Comparison of ENCODE assay signal across 11 cellular contexts in genomic region chr5:138900281-138900965, GRCh38. TPM values are rescaled to one million over a fixed set of nuclear protein-coding genes. Genes with fewer than 3 reads are reported as not detected.
DNase-seq lines count a peak whose midpoint lies in the region; ATAC-seq and TF ChIP-seq lines count a peak whose summit lies in the region.
"Had no signal": no experiment of that assay in that cellular context is flagged by ENCODE, and none has a peak within 500 bp of the region (broad histone marks: within the 10 kb centered on the region; RNA-seq: fewer than 3 reads in every experiment).

No MANE protein-coding gene starts in this region.

- peaks cover 0 to 2% of the 10 kb centered on the region in 2 donors for H3K36me3 ChIP-seq in thyroid gland

- no peak for TF ChIP-seq POLR2A in thyroid gland (IDR thresholded peaks at IDR 0.05)

- H3K27me3 ChIP-seq in foreskin keratinocyte (no peaks in the 10 kb centered on the region), thyroid gland (no peaks in the 10 kb centered on the region)

- TF ChIP-seq CTCF in VCaP (conservative IDR thresholded peaks at IDR 0.05), result no peak
- no peak for TF ChIP-seq CTCF in foreskin keratinocyte (conservative IDR thresholded peaks at IDR 0.05)
- TF ChIP-seq CTCF in thyroid gland (IDR thresholded peaks at IDR 0.05), result no peak

- peak; percentile 77 for ATAC-seq in foreskin keratinocyte
- ATAC-seq in HG03342 (IDR thresholded peaks at IDR 0.05; ENCODE audit: unreplicated experiment), result no peak

- peak; percentile 40 for DNase-seq in stimulated activated CD4-positive, alpha-beta T cell treated with anti-CD3 and anti-CD28 coated beads, Interleukin-15, amount 100 ng/mL, for 24 hours
- DNase-seq in stimulated activated CD4-positive, alpha-beta T cell treated with anti-CD3 and anti-CD28 coated beads, Interleukin-4, amount 100 ng/mL, for 4 hours, result no peak
- DNase-seq in foreskin keratinocyte, result peak in 1 of 2 donors; percentile 73
- DNase-seq in thyroid gland, result no peak
- no peak for DNase-seq in LoVo (ENCODE audit: low spot score)
- no peak for DNase-seq in cerebellar nuclear complex (lab: John Stamatoyannopoulos, UW)
- DNase-seq: CD4-positive, alpha-beta T cell; NCI-H2107; SHP77 had no signal

- H3K27ac ChIP-seq in VCaP (peak overlapping the region; percentile 53), foreskin keratinocyte (peak overlapping the region; percentile 58), thyroid gland (peak overlapping the region in 2 of 3 donors; percentile 25 to 57)

- 78 to 86% methylated on average over 6 of the region's 6 CpGs for WGBS in thyroid gland, 2 donors

- intact Hi-C loops in thyroid gland (cut with DNase I), result no loop called here

- H3K9me3 ChIP-seq in thyroid gland, result no peaks in the 10 kb centered on the region

- H3K4me1 ChIP-seq in foreskin keratinocyte (peaks cover 26% of the 10 kb centered on the region), thyroid gland (peaks cover 8 to 15% of the 10 kb centered on the region in 2 donors)

- H3K4me3 ChIP-seq in thyroid gland (replicated peaks in 1 of 3), result no peak overlapping the region

RNA-seq across cellular contexts. Expression of gene LRRTM2, which starts 25.3 kb away (rescaled TPM):
- not detected in 2 replicates for total RNA-seq in foreskin keratinocyte
- polyA plus RNA-seq in foreskin keratinocyte, result not detected in 2 replicates
- 1 to 10 TPM in 2 of 4 donors, under 1 TPM in 2; 0.20 to 1.2 (median 0.86) TPM for total RNA-seq in thyroid gland
